Comparison of ENCODE assay signal across 20 cellular contexts in the genomic region with DNA sequence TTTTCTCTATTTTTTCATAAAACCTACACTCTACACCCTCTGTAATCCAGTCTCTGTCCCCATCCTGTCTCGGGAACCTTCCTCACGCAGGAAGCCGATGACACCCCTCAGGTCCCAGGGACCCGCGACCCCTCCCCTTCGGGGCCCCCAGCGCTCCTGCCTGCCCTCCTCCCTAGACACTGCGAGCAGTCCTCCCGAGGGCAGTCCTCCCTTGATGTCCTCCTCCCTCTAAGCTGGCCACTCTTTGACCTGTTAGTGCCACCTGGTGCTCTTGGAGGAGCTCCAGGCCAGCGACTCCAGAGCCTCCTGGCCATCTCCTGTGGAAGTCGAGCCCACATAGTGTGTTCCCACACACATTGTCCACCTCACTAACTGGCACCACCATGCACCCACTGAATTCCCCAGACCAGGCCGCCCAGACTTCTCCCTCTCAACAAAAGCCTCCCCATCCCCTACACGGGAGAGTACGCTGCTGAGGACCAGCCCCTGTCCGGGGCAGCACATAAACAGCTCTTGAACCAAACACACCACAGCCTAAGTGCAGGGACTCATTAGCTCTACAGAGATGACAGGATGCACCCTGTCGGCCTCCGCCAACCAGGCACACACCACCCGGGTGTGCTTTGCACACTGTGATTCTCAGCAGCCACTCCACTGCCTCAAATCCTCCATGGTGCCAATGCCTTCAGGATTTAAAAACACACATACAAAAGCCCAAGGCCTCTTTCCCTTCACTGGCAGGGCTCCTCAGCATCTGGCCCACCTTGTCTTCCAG. TPM values are rescaled to one million over a fixed set of nuclear protein-coding genes. Genes with fewer than 3 reads are reported as not detected.
DNase-seq lines count a peak whose midpoint lies in the region; ATAC-seq, FAIRE-seq and TF ChIP-seq lines count a peak whose summit lies in the region.
"Had no signal": no experiment of that assay in that cellular context is flagged by ENCODE, and none has a peak within 500 bp of the region (broad histone marks: within the 10 kb centered on the region; RNA-seq: fewer than 3 reads in every experiment).

No MANE protein-coding gene starts in this region.

- intact Hi-C loops in CD4-positive, alpha-beta memory T cell (cut with micrococcal nuclease), result no loop called here

- no peaks in the 10 kb centered on the region for H3K4me1 ChIP-seq in CD4-positive, alpha-beta memory T cell (ENCODE audit: insufficient read depth, low read length)

- no peak for DNase-seq in CD4-positive, alpha-beta memory T cell
- DNase-seq in D341Med (ENCODE audit: low spot score) (peak; percentile 33), progenitor cell of endocrine pancreas (ENCODE audit: low spot score, unreplicated experiment) (no peak), GM12891 (ENCODE audit: insufficient read length, low spot score) (no peak), caudate nucleus (lab: John Stamatoyannopoulos, UW) (no peak)
- DNase-seq in effector memory CD8-positive, alpha-beta T cell, result no peak
- DNase-seq: activated CD4-positive, CD25-positive, alpha-beta regulatory T cell; activated naive CD4-positive, alpha-beta T cell; left cardiac atrium; NCI-H1417; NCI-H526; SIG-M5; stimulated activated naive CD8-positive, alpha-beta T cell treated with anti-CD3 and anti-CD28 coated beads, Interleukin-15, Interleukin-2, amounts not matched to agents 100 U/mL and 50 U/mL, for 24 hours had no signal

- ATAC-seq in effector memory CD8-positive, alpha-beta T cell (replicated peaks), result no peak
- ATAC-seq in HG03135 (IDR thresholded peaks at IDR 0.05; ENCODE audit: unreplicated experiment), result no peak
- ATAC-seq: left cardiac atrium; stimulated activated naive CD8-positive, alpha-beta T cell treated with anti-CD3 and anti-CD28 coated beads, Interleukin-15, Interleukin-2, amounts not matched to agents 100 U/mL and 50 U/mL, for 24 hours had no signal

- H3K27me3 ChIP-seq in CD4-positive, alpha-beta memory T cell (ENCODE audit: insufficient read depth, low read length), result no peaks in the 10 kb centered on the region
- H3K27me3 ChIP-seq: right atrium auricular region had no signal

- H3K27ac Mint-ChIP-seq in CD4-positive, alpha-beta memory T cell, result peak overlapping the region in 6 of 7 donors; percentile 26 to 82 (median 58)
- peak overlapping the region; percentile 85 to 92 for H3K27ac Mint-ChIP-seq in effector memory CD8-positive, alpha-beta T cell
- H3K27ac Mint-ChIP-seq in progenitor cell of endocrine pancreas, result peak overlapping the region; percentile 83

- H3K27me3 Mint-ChIP-seq in CD4-positive, alpha-beta memory T cell, result no peaks in the 10 kb centered on the region
- H3K27me3 Mint-ChIP-seq in effector memory CD8-positive, alpha-beta T cell, result no peaks in the 10 kb centered on the region
- no peaks in the 10 kb centered on the region for H3K27me3 Mint-ChIP-seq in progenitor cell of endocrine pancreas
- H3K27me3 Mint-ChIP-seq: brain had no signal

- TF ChIP-seq POLR2A in GM12891 (IDR thresholded peaks at IDR 0.05; ENCODE audit: low read depth, low read length), result no peak

- FAIRE-seq in GM12891 (lab: Jason Lieb, UNC), result no peak
- FAIRE-seq: D721Med had no signal

- H3K4me1 Mint-ChIP-seq in CD4-positive, alpha-beta memory T cell, result peaks cover 0 to 8% (median 2%) of the 10 kb centered on the region in 4 donors
- H3K4me1 Mint-ChIP-seq in effector memory CD8-positive, alpha-beta T cell (ENCODE audit: low read depth in 2 of 2), result peaks cover 29 to 37% of the 10 kb centered on the region in 2 donors
- peaks cover 30% of the 10 kb centered on the region for H3K4me1 Mint-ChIP-seq in progenitor cell of endocrine pancreas (ENCODE audit: low read depth)
- H3K4me1 Mint-ChIP-seq: brain had no signal

- peak overlapping the region in 1 of 8 donors; percentile 31 for H3K4me3 Mint-ChIP-seq in CD4-positive, alpha-beta memory T cell
- H3K4me3 Mint-ChIP-seq in effector memory CD8-positive, alpha-beta T cell, result peak overlapping the region in 1 of 2 donors; percentile 46
- no peak overlapping the region for H3K4me3 Mint-ChIP-seq in progenitor cell of endocrine pancreas (ENCODE audit: low read depth)
- H3K4me3 Mint-ChIP-seq: brain, mesothelial cell of epicardium had no signal

- H3K36me3 ChIP-seq in CD4-positive, alpha-beta memory T cell (ENCODE audit: insufficient read depth, low read length), result peaks cover 90% of the 10 kb centered on the region

- CTCF ChIA-PET in CD4-positive, alpha-beta memory T cell (lab: Charles Lee; ENCODE audit: partially characterized antibody), result no interaction called here

- H3K9me3 Mint-ChIP-seq in CD4-positive, alpha-beta memory T cell, result no peaks in the 10 kb centered on the region
- no peaks in the 10 kb centered on the region for H3K9me3 Mint-ChIP-seq in effector memory CD8-positive, alpha-beta T cell
- H3K9me3 Mint-ChIP-seq in progenitor cell of endocrine pancreas (ENCODE audit: low read depth), result no peaks in the 10 kb centered on the region
- H3K9me3 Mint-ChIP-seq: brain, mesothelial cell of epicardium had no signal

- POLR2A ChIA-PET in CD4-positive, alpha-beta memory T cell (lab: Charles Lee; ENCODE audit: partially characterized antibody), result no interaction called here

- H3K36me3 Mint-ChIP-seq in CD4-positive, alpha-beta memory T cell, result peaks cover 50 to 89% of the 10 kb centered on the region in 2 donors
- H3K36me3 Mint-ChIP-seq in effector memory CD8-positive, alpha-beta T cell (ENCODE audit: insufficient read depth), result peaks cover 85% of the 10 kb centered on the region
- peaks cover 11% of the 10 kb centered on the region for H3K36me3 Mint-ChIP-seq in progenitor cell of endocrine pancreas (ENCODE audit: insufficient read depth)

- H3K4me3 ChIP-seq in CD4-positive, alpha-beta memory T cell (ENCODE audit: low read length in 2 of 2), result no peak overlapping the region
- H3K4me3 ChIP-seq: right atrium auricular region had no signal

- TF ChIP-seq CTCF in progenitor cell of endocrine pancreas (IDR thresholded peaks at IDR 0.05; ENCODE audit: unreplicated experiment), result no peak

- no peak overlapping the region for H3K27ac ChIP-seq in CD4-positive, alpha-beta memory T cell (ENCODE audit: low read depth, low read length)
- no peak overlapping the region for H3K27ac ChIP-seq in caudate nucleus (ENCODE audit: low read depth, low read length)
- H3K27ac ChIP-seq: right atrium auricular region had no signal

- H3K9me3 ChIP-seq in CD4-positive, alpha-beta memory T cell (ENCODE audit: control insufficient read depth in 1 of 2, low read length in 2 of 2), result no peaks in the 10 kb centered on the region
- H3K9me3 ChIP-seq: right atrium auricular region had no signal

TF ChIP-seq in GM12891, 5 proteins besides CTCF, POLR2A, EP300 and RAD21:
- TF ChIP-seq PAX5 (IDR thresholded peaks at IDR 0.05; ENCODE audit: insufficient read depth, low read length, severe bottlenecking), result no peak

RNA-seq across cellular contexts. Expression of gene OSBPL7, which starts 9.3 kb away (rescaled TPM):
- total RNA-seq in CD4-positive, alpha-beta memory T cell, result 10 to 100 TPM; 46.5 to 50.4 TPM
- polyA plus RNA-seq in CD4-positive, alpha-beta memory T cell, result 1 to 10 TPM; 1.6 to 7.9 TPM
- total RNA-seq in progenitor cell of endocrine pancreas, result 20.5 and 26.2 TPM in 2 replicates
- polyA plus RNA-seq in GM12891 (2012; ENCODE audit: low read depth, missing spikeins), result 8.6 TPM

RNA-seq across cellular contexts. Expression of gene MRPL10, which starts 19.0 kb away (rescaled TPM):
- 10 to 100 TPM; 39.6 to 41.4 TPM for total RNA-seq in CD4-positive, alpha-beta memory T cell
- 10 to 100 TPM; 45.9 to 69.6 TPM for polyA plus RNA-seq in CD4-positive, alpha-beta memory T cell
- total RNA-seq in progenitor cell of endocrine pancreas, result 41.1 and 44.1 TPM in 2 replicates
- 40.8 TPM for polyA plus RNA-seq in GM12891 (2012; ENCODE audit: low read depth, missing spikeins)

RNA-seq across cellular contexts. Expression of gene LRRC46, which starts 19.1 kb away (rescaled TPM):
- under 1 TPM; 0.23 to 0.69 TPM for total RNA-seq in CD4-positive, alpha-beta memory T cell
- polyA plus RNA-seq in CD4-positive, alpha-beta memory T cell, result not detected
- total RNA-seq in progenitor cell of endocrine pancreas, result 1.3 and 1.7 TPM in 2 replicates
- 0.56 TPM for polyA plus RNA-seq in GM12891 (2012; ENCODE audit: low read depth, missing spikeins)
- total RNA-seq: G401, left cardiac atrium, mesothelial cell of epicardium had no signal

RNA-seq across cellular contexts. Expression of gene SCRN2, which starts 28.7 kb away (rescaled TPM):
- total RNA-seq in CD4-positive, alpha-beta memory T cell, result 10 to 100 TPM; 26.4 to 30.5 TPM
- polyA plus RNA-seq in CD4-positive, alpha-beta memory T cell, result 10 to 100 TPM; 15.7 to 19.5 TPM
- total RNA-seq in progenitor cell of endocrine pancreas, result 58.6 and 59.0 TPM in 2 replicates
- 21.0 TPM for polyA plus RNA-seq in GM12891 (2012; ENCODE audit: low read depth, missing spikeins)

RNA-seq across cellular contexts. Expression of gene SP6, which starts 38.6 kb away (rescaled TPM):
- not detected for total RNA-seq in CD4-positive, alpha-beta memory T cell
- not detected for polyA plus RNA-seq in CD4-positive, alpha-beta memory T cell
- 0.74 and 1.1 TPM in 2 replicates for total RNA-seq in progenitor cell of endocrine pancreas
- 0.09 TPM for polyA plus RNA-seq in GM12891 (2012; ENCODE audit: low read depth, missing spikeins)
- total RNA-seq: T-helper 2 cell treated with Interferon-gamma antibody and Interleukin-4, amounts not matched to agents 100 ng/mL and 5 ng/mL, for 36 hours had no signal
